ENCODE assay signal across 26 cellular contexts in genomic region chrX:12741416-12741815, GRCh38. TPM values are rescaled to one million over a fixed set of nuclear protein-coding genes. Genes with fewer than 3 reads are reported as not detected.
DNase-seq lines count a peak whose midpoint lies in the region; ATAC-seq and TF ChIP-seq lines count a peak whose summit lies in the region.
"Had no signal": no experiment of that assay in that cellular context is flagged by ENCODE, and none has a peak within 500 bp of the region (broad histone marks: within the 10 kb centered on the region; RNA-seq: fewer than 3 reads in every experiment).

No MANE protein-coding gene starts in this region.

- H3K9me2 ChIP-seq in PC-9 (ENCODE audit: insufficient read depth), result no peaks in the 10 kb centered on the region

- TF ChIP-seq CTCF in PC-9 (conservative IDR thresholded peaks at IDR 0.05) (no peak), foreskin keratinocyte (conservative IDR thresholded peaks at IDR 0.05) (no peak)

- peak; percentile 8 for DNase-seq in NCI-H748 (lab: John Stamatoyannopoulos, UW; ENCODE audit: unreplicated experiment)
- DNase-seq in NCI-H748 treated with DMSO at 0.1 percent for 48 hours (lab: John Stamatoyannopoulos, UW), result no peak
- peak; percentile 60 to 81 for DNase-seq in PC-9
- peak; percentile 76 to 84 for DNase-seq in foreskin keratinocyte
- DNase-seq in ureter (ENCODE audit: low spot score), result peak; percentile 46
- DNase-seq in activated T-cell treated with anti-CD3 and anti-CD28 coated beads, Interleukin-2, amount 50 U/mL, for 4 hours, result no peak
- no peak for DNase-seq in AG20443 (ENCODE audit: low spot score)
- no peak for DNase-seq in NCI-H2029 (lab: John Stamatoyannopoulos, UW)
- DNase-seq: activated B cell treated with CpG ODN at 0.5 μM for 24 hours; activated CD4-positive, alpha-beta T cell treated with anti-CD3 and anti-CD28 coated beads, Interleukin-2, amount 50 U/mL, for 4 hours; activated CD8-positive, alpha-beta memory T cell treated with anti-CD3 and anti-CD28 coated beads, Interleukin-2, amount 50 U/mL, for 4 hours; aorta; cortex of kidney; DND-41; heart left ventricle; mesenchymal stem cell; NCI-H1436; NCI-H2171; NCI-H526 treated with DMSO at 0.1 percent for 48 hours; RPMI8226; stimulated activated CD4-positive, alpha-beta T cell treated with anti-CD3 and anti-CD28 coated beads, Interleukin-1b, Interleukin-23, amount 100 ng/mL, for 48 hours; upper lobe of right lung had no signal

- peak overlapping the region; percentile 51 for H3K4me2 ChIP-seq in PC-9

- H3K27me3 Mint-ChIP-seq in activated T-cell treated with anti-CD3 and anti-CD28 coated beads, Interleukin-2, amount 50 U/mL, for 4 hours (ENCODE audit: low read depth), result peaks cover 1% of the 10 kb centered on the region
- H3K27me3 Mint-ChIP-seq: activated B cell treated with CpG ODN at 0.5 μM for 24 hours; activated T-helper 17 cell treated with anti-CD3 and anti-CD28 coated beads, Interleukin-2, amount 50 U/mL, for 72 hours; IgD-negative memory B cell had no signal

- H3K27ac ChIP-seq in PC-9, result no peak overlapping the region
- H3K27ac ChIP-seq in foreskin keratinocyte, result no peak overlapping the region
- H3K27ac ChIP-seq: heart left ventricle, skin epidermis, upper lobe of right lung had no signal

- no peaks in the 10 kb centered on the region for H3K36me3 ChIP-seq in PC-9 (ENCODE audit: low read depth)
- H3K36me3 ChIP-seq: heart left ventricle, upper lobe of right lung had no signal

- POLR2A ChIA-PET in PC-9 (lab: Charles Lee; ENCODE audit: unreplicated experiment), result interaction anchor here (0.7 kb wide), 1 partner anchor 993 kb away, joined by 4 read pairs; the partner anchor contains the start of genes OFD1 and TRAPPC2

- H3K27me3 ChIP-seq in PC-9 (ENCODE audit: insufficient read depth, low read depth) (no peaks in the 10 kb centered on the region), foreskin keratinocyte (no peaks in the 10 kb centered on the region)
- H3K27me3 ChIP-seq: upper lobe of right lung had no signal

- CTCF ChIA-PET in PC-9 (lab: Charles Lee), result no interaction called here

- H3F3A ChIP-seq in PC-9 (ENCODE audit: insufficient read depth, low read depth), result no peaks in the 10 kb centered on the region

- H2AFZ ChIP-seq in PC-9, result no peak overlapping the region

- no peak overlapping the region for H3K4me3 ChIP-seq in PC-9
- H3K4me3 ChIP-seq: heart left ventricle, skin epidermis, upper lobe of right lung had no signal

- no TSS peak for BruUV-seq in PC-9 (replicated peaks; lab: Mats Ljungman, UMichigan)

- H3K79me2 ChIP-seq in PC-9 (ENCODE audit: low read depth), result no peaks in the 10 kb centered on the region

- H3K9me3 ChIP-seq in PC-9 (ENCODE audit: insufficient read depth, low read depth), result no peaks in the 10 kb centered on the region
- H3K9me3 ChIP-seq: heart left ventricle, upper lobe of right lung had no signal

- H3K4me1 ChIP-seq in PC-9 (replicated peaks; ENCODE audit: insufficient read depth) (peaks cover 15% of the 10 kb centered on the region), foreskin keratinocyte (peaks cover 4% of the 10 kb centered on the region)
- H3K4me1 ChIP-seq: heart left ventricle, upper lobe of right lung had no signal

- intact Hi-C loops in PC-9 (cut with micrococcal nuclease; ENCODE audit: unreplicated experiment), result no loop called here

- ATAC-seq in foreskin keratinocyte, result peak; percentile 99
- no peak for ATAC-seq in activated T-cell treated with anti-CD3 and anti-CD28 coated beads, Interleukin-2, amount 50 U/mL, for 4 hours
- ATAC-seq: activated naive CD4-positive, alpha-beta T cell treated with anti-CD3 and anti-CD28 coated beads, Interleukin-2, amount 50 U/mL, for 72 hours; activated T-helper 17 cell treated with anti-CD3 and anti-CD28 coated beads, Interleukin-2, amount 50 U/mL, for 72 hours; heart left ventricle; upper lobe of right lung had no signal

- H3K4me1 Mint-ChIP-seq in activated T-cell treated with anti-CD3 and anti-CD28 coated beads, Interleukin-2, amount 50 U/mL, for 4 hours (ENCODE audit: low read depth), result no peaks in the 10 kb centered on the region
- H3K4me1 Mint-ChIP-seq: activated B cell treated with CpG ODN at 0.5 μM for 24 hours; activated T-helper 17 cell treated with anti-CD3 and anti-CD28 coated beads, Interleukin-2, amount 50 U/mL, for 72 hours; IgD-negative memory B cell had no signal

- no peak overlapping the region for H3K4me3 Mint-ChIP-seq in activated T-cell treated with anti-CD3 and anti-CD28 coated beads, Interleukin-2, amount 50 U/mL, for 4 hours
- H3K4me3 Mint-ChIP-seq: activated B cell treated with CpG ODN at 0.5 μM for 24 hours; activated T-helper 17 cell treated with anti-CD3 and anti-CD28 coated beads, Interleukin-2, amount 50 U/mL, for 72 hours; IgD-negative memory B cell had no signal

- H4K20me1 ChIP-seq in PC-9 (ENCODE audit: insufficient read depth), result no peaks in the 10 kb centered on the region

- H3K9me3 Mint-ChIP-seq in activated T-cell treated with anti-CD3 and anti-CD28 coated beads, Interleukin-2, amount 50 U/mL, for 4 hours, result no peaks in the 10 kb centered on the region
- H3K9me3 Mint-ChIP-seq: activated B cell treated with CpG ODN at 0.5 μM for 24 hours; activated naive CD4-positive, alpha-beta T cell treated with anti-CD3 and anti-CD28 coated beads, Interleukin-2, amount 50 U/mL, for 72 hours; activated T-helper 17 cell treated with anti-CD3 and anti-CD28 coated beads, Interleukin-2, amount 50 U/mL, for 72 hours had no signal

- no peaks in the 10 kb centered on the region for H3K36me3 Mint-ChIP-seq in activated T-cell treated with anti-CD3 and anti-CD28 coated beads, Interleukin-2, amount 50 U/mL, for 4 hours (ENCODE audit: insufficient read depth)
- H3K36me3 Mint-ChIP-seq: activated naive CD4-positive, alpha-beta T cell treated with anti-CD3 and anti-CD28 coated beads, Interleukin-2, amount 50 U/mL, for 72 hours; IgD-negative memory B cell had no signal

RNA-seq across cellular contexts. Expression of gene PRPS2, which starts 49.8 kb away (rescaled TPM):
- total RNA-seq in PC-9 (2021) (72.0 and 107 TPM in 2 replicates), foreskin keratinocyte (61.7 and 65.6 TPM in 2 replicates), ureter (48.2 TPM)
- 28.2 and 34.0 TPM in 2 replicates for polyA plus RNA-seq in foreskin keratinocyte
- total RNA-seq in activated T-cell treated with anti-CD3 and anti-CD28 coated beads, Interleukin-2, amount 50 U/mL, for 4 hours, result 10 to 100 TPM; 71.7 to 84.8 (median 74.2) TPM

Comparison
In these comparisons a context has a peak if more than half of its experiments do, and no peak if none do; other contexts are left out.
1. DNase-seq: peak in NCI-H748 (single experiment), PC-9 (2 of 2), foreskin keratinocyte (2 of 2) and ureter (single experiment); none in NCI-H748 treated with DMSO at 0.1 percent for 48 hours (single experiment), activated T-cell treated with anti-CD3 and anti-CD28 coated beads, Interleukin-2, amount 50 U/mL, for 4 hours (single experiment), AG20443 (single experiment) and NCI-H2029 (single experiment).